10 cellular contexts compared by ENCODE assay signal in the genomic region with DNA sequence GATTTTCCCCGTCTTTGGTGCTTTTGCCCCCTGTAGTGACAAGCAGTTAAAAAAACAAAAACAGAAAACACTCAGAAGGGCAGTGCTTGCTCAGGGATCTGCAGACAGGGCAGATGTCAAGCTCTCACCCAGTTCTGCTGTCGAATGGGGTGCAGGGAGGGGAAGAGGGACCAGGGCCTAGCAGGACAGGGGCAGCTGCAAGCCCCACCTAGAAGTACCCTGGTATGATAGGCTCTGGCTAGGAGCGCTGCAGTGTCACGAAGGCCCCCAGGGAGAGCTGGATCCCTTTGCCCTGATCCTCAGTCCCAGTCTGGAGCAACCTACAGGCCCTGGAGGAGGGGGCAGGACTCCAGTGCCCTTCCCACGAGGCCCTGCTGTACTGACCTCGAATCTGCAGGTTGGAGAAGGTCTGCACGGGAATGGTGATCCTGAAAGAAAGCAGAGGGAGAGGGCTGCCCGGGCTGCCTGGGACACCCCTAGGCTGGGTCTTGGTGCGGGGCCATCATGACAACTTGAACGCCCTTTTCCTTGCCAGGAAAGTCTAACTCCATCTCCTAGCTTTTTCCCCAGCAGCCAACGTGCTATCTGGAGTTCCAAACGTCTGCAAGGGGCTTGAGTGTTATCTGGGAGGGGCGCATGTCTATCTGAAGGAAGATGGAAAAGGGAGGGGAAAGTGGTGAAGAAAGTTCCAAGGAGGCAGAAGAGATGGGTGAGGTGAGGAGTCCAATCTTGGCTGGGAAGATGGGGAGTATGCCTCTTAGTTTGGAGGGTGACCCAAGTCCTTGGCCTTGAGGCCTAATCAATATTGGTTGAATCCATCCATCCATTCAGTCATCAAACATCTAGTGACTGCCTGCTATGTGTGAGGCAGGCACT. TPM values are rescaled to one million over a fixed set of nuclear protein-coding genes. Genes with fewer than 3 reads are reported as not detected.
DNase-seq lines count a peak whose midpoint lies in the region; ATAC-seq and TF ChIP-seq lines count a peak whose summit lies in the region.
"Had no signal": no experiment of that assay in that cellular context is flagged by ENCODE, and none has a peak within 500 bp of the region (broad histone marks: within the 10 kb centered on the region; RNA-seq: fewer than 3 reads in every experiment).

No MANE protein-coding gene starts in this region.

- no peaks in the 10 kb centered on the region for H3K9me3 ChIP-seq in ES-I3 (ENCODE audit: control insufficient read depth, insufficient read depth, low read length)

- ATAC-seq in HG03442 (IDR thresholded peaks at IDR 0.05; ENCODE audit: unreplicated experiment): no peak
- no peak for ATAC-seq in stimulated activated naive CD8-positive, alpha-beta T cell treated with anti-CD3 and anti-CD28 coated beads, Interleukin-15, Interleukin-2, amounts not matched to agents 100 U/mL and 50 U/mL, for 24 hours

- H3K36me3 Mint-ChIP-seq in glutamatergic neuron (ENCODE audit: unreplicated experiment): no peaks in the 10 kb centered on the region

- peak overlapping the region; percentile 34; the same call in 1 of the 2 replicates for H3K9ac ChIP-seq in ES-I3 (ENCODE audit: low read depth, low read length)

- no peaks in the 10 kb centered on the region for H3K36me3 ChIP-seq in ES-I3 (ENCODE audit: insufficient read depth, low read length)

- H3K9me3 Mint-ChIP-seq in glutamatergic neuron (ENCODE audit: unreplicated experiment): peaks cover 3% of the 10 kb centered on the region
- H3K9me3 Mint-ChIP-seq: neural crest cell had no signal

- POLR2A ChIA-PET in RWPE1 (lab: Yijun Ruan, JAX; ENCODE audit: low non-redundant PET): interaction anchor here (0.6 to 0.7 kb wide), 2 partner anchors 8 to 12 kb away, joined by 3 to 4 read pairs; no protein-coding TSS in a partner anchor

- H3K27ac Mint-ChIP-seq in glutamatergic neuron (ENCODE audit: unreplicated experiment): no peak overlapping the region

- CTCF ChIA-PET in RWPE1 (lab: Yijun Ruan, JAX): interaction anchor here (0.7 to 0.9 kb wide), 5 partner anchors 10 to 188 kb away, joined by 3 to 6 read pairs (median 3); no protein-coding TSS in a partner anchor

- DNase-seq in RWPE1 (ENCODE audit: low spot score) (no peak), glutamatergic neuron (no peak), pons (ENCODE audit: low spot score) (peak; percentile 3)
- DNase-seq in stimulated activated CD4-positive, alpha-beta T cell treated with anti-CD3 and anti-CD28 coated beads, Interleukin-1b, Interleukin-23, amount 100 ng/mL, for 48 hours: no peak
- DNase-seq in stimulated activated naive CD8-positive, alpha-beta T cell treated with anti-CD3 and anti-CD28 coated beads, Interleukin-15, Interleukin-2, amounts not matched to agents 100 U/mL and 50 U/mL, for 24 hours: no peak
- DNase-seq: NCI-H187 treated with DMSO at 0.1 percent for 48 hours had no signal

- H3K27ac ChIP-seq in RWPE1: peak overlapping the region; percentile 83

- H3K4me1 ChIP-seq in ES-I3 (ENCODE audit: insufficient read depth, low read length): peaks cover 37% of the 10 kb centered on the region

- peaks cover 15% of the 10 kb centered on the region for H3K27me3 Mint-ChIP-seq in glutamatergic neuron (ENCODE audit: unreplicated experiment)

- H3K4me1 Mint-ChIP-seq in glutamatergic neuron (ENCODE audit: low read depth, unreplicated experiment): peaks cover 6% of the 10 kb centered on the region

- H3K4me3 Mint-ChIP-seq in glutamatergic neuron (ENCODE audit: unreplicated experiment): peak overlapping the region; percentile 72

- TF ChIP-seq CTCF in RWPE1 (conservative IDR thresholded peaks at IDR 0.05; ENCODE audit: low read depth): no peak
- TF ChIP-seq CTCF in glutamatergic neuron (IDR thresholded peaks at IDR 0.05; ENCODE audit: partially characterized antibody, unreplicated experiment): no peak

RNA-seq across cellular contexts. Expression of a gene that starts 4.8 kb away (rescaled TPM):
- not detected for total RNA-seq in glutamatergic neuron (ENCODE audit: unreplicated experiment)
- total RNA-seq: kidney epithelial cell, neural crest cell had no signal

RNA-seq across cellular contexts. Expression of a gene that starts 11.2 kb away (rescaled TPM):
- 102 TPM for total RNA-seq in glutamatergic neuron (ENCODE audit: unreplicated experiment)

RNA-seq across cellular contexts. Expression of a gene that starts 37.1 kb away (rescaled TPM):
- 7.4 TPM for total RNA-seq in glutamatergic neuron (ENCODE audit: unreplicated experiment)

RNA-seq across cellular contexts. Expression of a gene that starts 57.6 kb away (rescaled TPM):
- total RNA-seq in glutamatergic neuron (ENCODE audit: unreplicated experiment): 14.6 TPM
